Comparison of ENCODE assay signal across 18 cellular contexts in the genomic region with DNA sequence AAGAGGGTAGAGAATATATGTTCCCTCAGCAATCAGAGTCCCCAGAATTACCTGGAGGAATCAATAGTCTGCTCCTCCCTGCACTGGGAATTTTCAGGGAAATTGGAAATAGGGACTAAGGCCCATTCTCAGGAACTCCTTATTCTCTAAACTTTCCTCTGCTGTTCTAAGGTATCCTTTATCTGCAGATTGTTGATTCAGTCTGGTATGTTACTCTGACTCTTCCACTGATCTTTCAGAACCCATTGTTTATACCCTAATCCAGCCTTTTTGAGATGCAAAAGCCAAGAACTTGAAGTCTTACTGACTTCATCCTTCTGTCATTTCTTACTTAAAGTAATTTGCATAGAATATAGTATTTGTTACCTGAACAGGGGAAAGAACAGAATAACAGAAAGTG.
A peak's percentile ranks its signal among the peaks of the same experiment; 100 is the strongest.
DNase-seq lines count a peak whose midpoint lies in the region; ATAC-seq and TF ChIP-seq lines count a peak whose summit lies in the region.
"Had no signal": no experiment of that assay in that cellular context is flagged by ENCODE, and none has a peak within 500 bp of the region (broad histone marks: within the 10 kb centered on the region; RNA-seq: fewer than 3 reads in every experiment).

No MANE protein-coding gene starts in this region.

- peak overlapping the region; percentile 85 for H3K27ac Mint-ChIP-seq in endodermal cell
- H3K27ac Mint-ChIP-seq: CD14-positive monocyte; CD8-positive, alpha-beta memory T cell had no signal

- no peaks in the 10 kb centered on the region for H3K36me3 Mint-ChIP-seq in endodermal cell (ENCODE audit: low read depth)
- H3K36me3 Mint-ChIP-seq: CD14-positive monocyte; CD8-positive, alpha-beta memory T cell had no signal

- H3K4me1 ChIP-seq in HUES6 (ENCODE audit: control insufficient read depth, insufficient read depth, low read length) = peaks cover 36% of the 10 kb centered on the region
- H3K4me1 ChIP-seq in endodermal cell (ENCODE audit: control insufficient read depth, insufficient read depth, low read length) = peaks cover 6% of the 10 kb centered on the region
- H3K4me1 ChIP-seq: Caco-2 had no signal

- H3K9me3 Mint-ChIP-seq in endodermal cell = no peaks in the 10 kb centered on the region
- H3K9me3 Mint-ChIP-seq: CD14-positive monocyte; CD8-positive, alpha-beta memory T cell had no signal

- no peak for TF ChIP-seq CTCF in endodermal cell (conservative IDR thresholded peaks at IDR 0.05)

- H3K4me3 Mint-ChIP-seq in endodermal cell = no peak overlapping the region
- H3K4me3 Mint-ChIP-seq: CD14-positive monocyte; CD8-positive, alpha-beta memory T cell had no signal

- ATAC-seq in HG03521 (IDR thresholded peaks at IDR 0.05; ENCODE audit: unreplicated experiment) = no peak
- no peak for ATAC-seq in GM19467 (IDR thresholded peaks at IDR 0.05; ENCODE audit: unreplicated experiment)
- no peak for ATAC-seq in HG03457 (IDR thresholded peaks at IDR 0.05; ENCODE audit: unreplicated experiment)
- ATAC-seq: HCT116, K562 had no signal

- H3K4me1 Mint-ChIP-seq in endodermal cell = peaks cover 41% of the 10 kb centered on the region
- H3K4me1 Mint-ChIP-seq: CD14-positive monocyte; CD8-positive, alpha-beta memory T cell had no signal

- no peaks in the 10 kb centered on the region for H3K36me3 ChIP-seq in HUES6 (ENCODE audit: control insufficient read depth, insufficient read depth, low read length)
- H3K36me3 ChIP-seq in endodermal cell (ENCODE audit: control insufficient read depth, insufficient read depth, low read length) = no peaks in the 10 kb centered on the region

- H3K9me3 ChIP-seq in HUES6 (ENCODE audit: control insufficient read depth, insufficient read depth, low read depth, low read length) (no peaks in the 10 kb centered on the region), endodermal cell (ENCODE audit: control insufficient read depth, low read length) (no peaks in the 10 kb centered on the region)
- H3K9me3 ChIP-seq: Caco-2 had no signal

- peaks cover 26% of the 10 kb centered on the region for H3K27me3 Mint-ChIP-seq in endodermal cell (ENCODE audit: insufficient read depth)

- DNase-seq in ELF-1 (ENCODE audit: low read depth, low spot score) (peak; percentile 15), endodermal cell (no peak), iPS-NIHi11 (ENCODE audit: low spot score) (peak; percentile 14), NCI-H1092 treated with DMSO at 0.1 percent for 48 hours (lab: John Stamatoyannopoulos, UW) (no peak)
- DNase-seq: Caco-2; CD8-positive, alpha-beta memory T cell; DND-41; GF-D8; GOT3; Karpas-422 had no signal

- H3K27me3 ChIP-seq in HUES6 (ENCODE audit: control insufficient read depth, insufficient read depth, low read length) (no peaks in the 10 kb centered on the region), endodermal cell (ENCODE audit: control insufficient read depth, insufficient read depth, low read length, poor library complexity, severe bottlenecking) (peaks cover 14% of the 10 kb centered on the region)

- H3K4me3 ChIP-seq in HUES6 (ENCODE audit: low read depth, low read length) (peak overlapping the region; percentile 7; the same call in 1 of the 2 replicates), endodermal cell (ENCODE audit: low read length) (no peak overlapping the region)
- H3K4me3 ChIP-seq: K562 had no signal

- H3K9ac ChIP-seq in HUES6 (ENCODE audit: low read length) (peak overlapping the region; percentile 85), endodermal cell (ENCODE audit: extremely low read depth, low read length, poor library complexity, severe bottlenecking) (peak overlapping the region; percentile 17)

- peak overlapping the region; percentile 94 for H3K27ac ChIP-seq in HUES6 (ENCODE audit: low read depth, low read length)
- H3K27ac ChIP-seq in endodermal cell (ENCODE audit: low read depth, low read length) = no peak overlapping the region
- H3K27ac ChIP-seq: 22Rv1 had no signal

Comparison
In these comparisons a context has a peak if more than half of its experiments do, and no peak if none do; other contexts are left out.
1. DNase-seq: peak in ELF-1 (single experiment) and iPS-NIHi11 (single experiment); none in endodermal cell (single experiment) and NCI-H1092 treated with DMSO at 0.1 percent for 48 hours (single experiment).